Comparison of ENCODE assay signal across 7 cellular contexts in genomic region chr12:94338395-94338794, GRCh38.
"Had no signal": no experiment of that assay in that cellular context is flagged by ENCODE, and none has a peak within 500 bp of the region (broad histone marks: within the 10 kb centered on the region; RNA-seq: fewer than 3 reads in every experiment).

No MANE protein-coding gene starts in this region.

- ATAC-seq: GM12878 had no signal

- DNase-seq: GDM1, GF-D8 had no signal

- H3K4me3 ChIP-seq: GM12878 had no signal

- FAIRE-seq: G401.6, GM12878, GM12891, GM18507, GM19239 had no signal
